In the genomic region with DNA sequence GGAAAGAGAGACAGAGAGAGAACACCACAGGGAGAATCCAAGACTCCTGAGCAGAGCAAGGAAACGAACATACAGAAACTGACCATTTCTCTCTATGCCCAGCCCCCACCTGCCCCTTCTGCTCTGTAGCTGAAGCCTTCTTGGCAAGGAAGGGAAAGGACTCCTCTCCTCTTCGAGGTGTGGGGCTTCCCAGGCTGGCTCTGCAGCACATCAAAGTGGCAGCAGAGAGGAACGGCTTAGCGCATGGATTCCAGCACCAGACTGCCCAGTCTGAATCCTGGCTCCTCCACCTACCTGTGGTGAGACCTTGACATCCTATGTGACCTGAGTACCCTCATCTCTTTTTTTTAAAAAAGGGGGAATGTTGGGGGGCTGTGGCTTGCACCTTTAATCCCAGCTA, we compare ENCODE assay signal across 27 cellular contexts.
"Had no signal": no experiment of that assay in that cellular context is flagged by ENCODE, and none has a peak within 500 bp of the region (broad histone marks: within the 10 kb centered on the region; RNA-seq: fewer than 3 reads in every experiment).

No MANE protein-coding gene starts in this region.

- ATAC-seq: activated T-cell treated with anti-CD3 and anti-CD28 coated beads, Interleukin-2, amount 50 U/mL, for 72 hours; body of pancreas; effector memory CD8-positive, alpha-beta T cell; natural killer cell treated with Interleukin-12 subunit alpha and Interleukin-12 subunit beta and Interleukin-15 and Interleukin-18, amount 100 ng/mL, for 72 hours; sciatic nerve had no signal

- DNase-seq: activated CD4-positive, alpha-beta T cell treated with anti-CD3 and anti-CD28 coated beads for 4 hours; activated CD4-positive, alpha-beta T cell treated with anti-CD3 and anti-CD28 coated beads, Interleukin-2, amount 50 U/mL, for 4 hours; activated effector memory CD4-positive, alpha-beta T cell treated with anti-CD3 and anti-CD28 coated beads, Interleukin-2, amount 50 U/mL, for 16 hours; activated naive CD4-positive, alpha-beta T cell treated with anti-CD3 and anti-CD28 coated beads for 36 hours; activated naive CD8-positive, alpha-beta T cell treated with anti-CD3 and anti-CD28 coated beads for 36 hours; activated T-cell treated with anti-CD3 and anti-CD28 coated beads for 4 hours; activated T-cell treated with anti-CD3 and anti-CD28 coated beads, Interleukin-2, amount 50 U/mL, for 72 hours; adrenal gland; aorta; body of pancreas; cortex of kidney; effector memory CD8-positive, alpha-beta T cell; glutamatergic neuron; left ventricle myocardium inferior; mesendoderm; stimulated activated CD4-positive, alpha-beta T cell treated with anti-CD3 and anti-CD28 coated beads, Interleukin-12 subunit alpha, Interleukin-12 subunit beta, amount 100 ng/mL, for 4 hours; stimulated activated CD4-positive, alpha-beta T cell treated with anti-CD3 and anti-CD28 coated beads, Interleukin-4, amount 100 ng/mL, for 1 hour; uterus had no signal

- H3K9me3 ChIP-seq: adrenal gland, body of pancreas, esophagus muscularis mucosa, left ventricle myocardium inferior, thoracic aorta, uterus had no signal

- H3K27ac ChIP-seq: adrenal gland, body of pancreas, cardiac muscle cell, esophagus muscularis mucosa, left ventricle myocardium inferior, thoracic aorta, uterus had no signal

- FAIRE-seq: frontal cortex, islet of Langerhans had no signal

- H3K27me3 ChIP-seq: adrenal gland, body of pancreas, cardiac muscle cell, esophagus muscularis mucosa, uterus had no signal

- H3K4me3 ChIP-seq: adrenal gland, body of pancreas, cardiac muscle cell, esophagus muscularis mucosa, left ventricle myocardium inferior, lung, skin epidermis, thoracic aorta, uterus had no signal

- H3K4me1 ChIP-seq: adrenal gland had no signal

- H3K36me3 ChIP-seq: adrenal gland, cardiac muscle cell, esophagus muscularis mucosa, left ventricle myocardium inferior, thoracic aorta, uterus had no signal
